In the genomic region with DNA sequence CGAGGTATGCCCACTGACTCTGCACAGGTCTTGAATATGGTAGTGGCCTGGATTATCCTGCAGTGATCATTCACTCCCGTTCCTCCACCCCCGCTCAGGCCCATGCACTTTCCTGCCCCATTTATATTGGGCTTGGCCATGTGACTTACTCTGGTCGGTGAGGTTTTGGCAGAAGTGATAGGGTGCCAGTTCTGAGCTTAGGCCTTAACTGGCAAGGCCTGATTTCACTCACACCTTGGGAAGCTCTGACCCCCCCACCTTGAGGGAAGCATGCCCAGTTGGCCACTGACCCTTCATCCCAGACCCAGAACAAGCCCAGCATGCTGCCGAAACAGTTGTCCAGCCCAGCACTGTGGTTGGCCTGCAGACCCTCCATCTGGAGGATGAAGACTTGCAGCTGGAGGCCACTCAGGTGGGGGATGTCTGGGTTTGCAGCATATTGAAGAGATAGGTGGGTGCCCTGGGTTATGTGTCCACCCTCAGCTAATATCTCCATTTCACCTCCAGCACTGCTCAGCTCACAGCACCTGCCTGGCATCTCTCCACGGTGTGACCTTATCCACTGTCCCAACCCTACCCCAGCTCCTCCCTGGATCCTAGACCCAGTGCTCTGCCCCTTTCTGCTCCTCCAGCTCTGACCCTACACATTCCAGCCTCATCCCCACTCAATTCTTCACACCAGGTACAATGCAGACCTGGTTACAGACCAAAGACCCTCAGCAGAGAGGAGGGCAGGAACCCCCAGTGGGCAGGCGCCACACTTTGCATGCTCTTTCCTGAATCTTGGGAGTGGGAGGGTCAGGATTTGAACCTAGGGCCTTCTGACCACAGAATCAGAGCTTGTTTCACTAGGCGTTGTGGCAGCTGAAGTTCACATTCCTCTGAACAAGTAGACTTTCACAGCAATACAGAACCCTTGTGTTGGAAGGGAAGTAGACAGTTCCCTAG, we compare ENCODE assay signal across 11 cellular contexts.
A peak's percentile ranks its signal among the peaks of the same experiment; 100 is the strongest.
DNase-seq lines count a peak whose midpoint lies in the region; ATAC-seq and TF ChIP-seq lines count a peak whose summit lies in the region.
"Had no signal": no experiment of that assay in that cellular context is flagged by ENCODE, and none has a peak within 500 bp of the region (broad histone marks: within the 10 kb centered on the region; RNA-seq: fewer than 3 reads in every experiment).

No MANE protein-coding gene starts in this region.

- H3K4me3 ChIP-seq in coronary artery, result no peak overlapping the region
- no peak overlapping the region for H3K4me3 ChIP-seq in upper lobe of right lung
- no peak overlapping the region for H3K4me3 ChIP-seq in left ventricle myocardium inferior
- H3K4me3 ChIP-seq: MG63, sigmoid colon had no signal

- intact Hi-C loops in upper lobe of right lung (cut with DNase I) (no loop called here), left ventricle myocardium inferior (cut with micrococcal nuclease) (no loop called here)

- H3K36me3 ChIP-seq in upper lobe of right lung (no peaks in the 10 kb centered on the region), left ventricle myocardium inferior (no peaks in the 10 kb centered on the region)
- H3K36me3 ChIP-seq: MG63, sigmoid colon had no signal

- no peak overlapping the region for H3K4me3 Mint-ChIP-seq in T-helper 1 cell treated with Interleukin-12 subunit alpha and Interleukin-12 subunit beta and Interleukin-4 antibody, amounts not matched to agents 30 μg/mL and 1 μg/mL, for 36 hours

- H3K9me3 ChIP-seq in upper lobe of right lung, result no peaks in the 10 kb centered on the region
- no peaks in the 10 kb centered on the region for H3K9me3 ChIP-seq in left ventricle myocardium inferior (replicated peaks)
- H3K9me3 ChIP-seq: MG63 had no signal

- TF ChIP-seq CTCF in coronary artery (IDR thresholded peaks at IDR 0.05) (no peak), upper lobe of right lung (IDR thresholded peaks at IDR 0.05) (no peak), left ventricle myocardium inferior (IDR thresholded peaks at IDR 0.05; ENCODE audit: borderline replicate concordance) (no peak)

- H3K27ac Mint-ChIP-seq in T-helper 1 cell treated with Interleukin-12 subunit alpha and Interleukin-12 subunit beta and Interleukin-4 antibody, amounts not matched to agents 30 μg/mL and 1 μg/mL, for 36 hours, result peak overlapping the region; percentile 77

- H3K27me3 Mint-ChIP-seq in T-helper 1 cell treated with Interleukin-12 subunit alpha and Interleukin-12 subunit beta and Interleukin-4 antibody, amounts not matched to agents 30 μg/mL and 1 μg/mL, for 36 hours (ENCODE audit: low read depth), result peaks cover 3% of the 10 kb centered on the region

- ATAC-seq in upper lobe of right lung, result peak; percentile 28

- peak; percentile 64 for DNase-seq in stimulated activated CD4-positive, alpha-beta T cell treated with anti-CD3 and anti-CD28 coated beads, Interleukin-1b, Interleukin-23, amount 100 ng/mL, for 48 hours
- no peak for DNase-seq in stimulated activated CD4-positive, alpha-beta T cell treated with anti-CD3 and anti-CD28 coated beads, Interleukin-4, amount 100 ng/mL, for 1 hour
- DNase-seq in coronary artery (ENCODE audit: low spot score) (peak; percentile 52), upper lobe of right lung (no peak), H4 (ENCODE audit: low spot score) (no peak), left ventricle myocardium inferior (no peak), KG1 (lab: John Stamatoyannopoulos, UW) (no peak)
- DNase-seq: MG63, sigmoid colon had no signal

- peaks cover 3% of the 10 kb centered on the region for H3K4me1 Mint-ChIP-seq in T-helper 1 cell treated with Interleukin-12 subunit alpha and Interleukin-12 subunit beta and Interleukin-4 antibody, amounts not matched to agents 30 μg/mL and 1 μg/mL, for 36 hours (ENCODE audit: low read depth)

- no peaks in the 10 kb centered on the region for H3K4me1 ChIP-seq in upper lobe of right lung
- peaks cover 16% of the 10 kb centered on the region for H3K4me1 ChIP-seq in left ventricle myocardium inferior

- peaks cover 46% of the 10 kb centered on the region for H3K9me3 Mint-ChIP-seq in T-helper 1 cell treated with Interleukin-12 subunit alpha and Interleukin-12 subunit beta and Interleukin-4 antibody, amounts not matched to agents 30 μg/mL and 1 μg/mL, for 36 hours

- peaks cover 16% of the 10 kb centered on the region for H3K36me3 Mint-ChIP-seq in T-helper 1 cell treated with Interleukin-12 subunit alpha and Interleukin-12 subunit beta and Interleukin-4 antibody, amounts not matched to agents 30 μg/mL and 1 μg/mL, for 36 hours (ENCODE audit: low read depth)

- no peaks in the 10 kb centered on the region for H3K27me3 ChIP-seq in upper lobe of right lung
- peaks cover 5% of the 10 kb centered on the region for H3K27me3 ChIP-seq in left ventricle myocardium inferior (ENCODE audit: low read depth)
- H3K27me3 ChIP-seq: MG63, sigmoid colon had no signal

- H3K27ac ChIP-seq in coronary artery, result no peak overlapping the region
- no peak overlapping the region for H3K27ac ChIP-seq in upper lobe of right lung
- no peak overlapping the region for H3K27ac ChIP-seq in left ventricle myocardium inferior (replicated peaks)
- H3K27ac ChIP-seq: C4-2B, sigmoid colon had no signal

Comparison
In these comparisons a context has a peak if more than half of its experiments do, and no peak if none do; other contexts are left out.
1. DNase-seq: peak in stimulated activated CD4-positive, alpha-beta T cell treated with anti-CD3 and anti-CD28 coated beads, Interleukin-1b, Interleukin-23, amount 100 ng/mL, for 48 hours (single experiment) and coronary artery (single experiment); none in stimulated activated CD4-positive, alpha-beta T cell treated with anti-CD3 and anti-CD28 coated beads, Interleukin-4, amount 100 ng/mL, for 1 hour (single experiment), upper lobe of right lung (single experiment), H4 (single experiment), left ventricle myocardium inferior (single experiment) and KG1 (single experiment).